26 cellular contexts compared by ENCODE assay signal in the genomic region with DNA sequence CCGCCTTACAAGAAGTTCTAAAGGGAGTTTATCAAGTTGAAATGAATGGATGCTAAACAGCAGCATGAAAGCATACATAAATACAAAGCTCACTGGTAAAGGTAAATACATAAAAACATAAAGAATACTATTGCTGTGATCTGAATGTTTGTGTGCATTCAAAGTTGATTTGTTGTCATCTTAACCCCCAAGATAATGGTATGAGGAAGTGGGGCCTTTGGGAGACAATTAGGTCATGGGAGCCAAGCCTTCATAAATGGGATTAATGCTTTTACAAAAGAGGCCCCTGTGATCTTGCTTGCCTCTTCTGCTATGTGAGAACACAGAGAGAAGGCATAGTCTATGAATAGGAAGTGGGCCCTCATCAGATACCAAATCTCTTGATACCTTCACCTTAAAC.
"Had no signal": no experiment of that assay in that cellular context is flagged by ENCODE, and none has a peak within 500 bp of the region (broad histone marks: within the 10 kb centered on the region; RNA-seq: fewer than 3 reads in every experiment).

No MANE protein-coding gene starts in this region.

- H3K4me1 ChIP-seq: neural progenitor cell, parathyroid adenoma, psoas muscle, right lobe of liver, sigmoid colon, stomach, thyroid gland, tibial nerve, upper lobe of left lung, vagina had no signal

- DNase-seq: occipital lobe; ovary; posterior cingulate gyrus; psoas muscle; right cardiac atrium; right lobe of liver; sigmoid colon; small intestine; stimulated activated CD4-positive, alpha-beta T cell treated with anti-CD3 and anti-CD28 coated beads, Interleukin-15, amount 100 ng/mL, for 24 hours; stimulated activated CD4-positive, alpha-beta T cell treated with anti-CD3 and anti-CD28 coated beads, Interleukin-2, amount 100 ng/mL, for 24 hours; stimulated activated CD4-positive, alpha-beta T cell treated with anti-CD3 and anti-CD28 coated beads, Interleukin-2, amount 100 ng/mL, for 48 hours; stimulated activated CD4-positive, alpha-beta T cell treated with anti-CD3 and anti-CD28 coated beads, Interleukin-4, amount 100 ng/mL, for 24 hours; stimulated activated naive B cell treated with anti-CD40 and anti-IgM and Interleukin-4, amounts not matched to agents 10 μg/mL and 1 μg/mL and 100 μg/mL, for 72 hours; stimulated activated naive CD4-positive, alpha-beta T cell treated with Interleukin-2 at 50 U/mL for 16 hours; stomach; thyroid gland; trophoblast cell; upper lobe of left lung had no signal

- H3K27me3 ChIP-seq: neural progenitor cell, ovary, right lobe of liver, sigmoid colon, stomach, thyroid gland, tibial nerve, upper lobe of left lung, vagina had no signal

- H3K27ac ChIP-seq: neural progenitor cell, ovary, parathyroid adenoma, psoas muscle, right lobe of liver, sigmoid colon, stomach, thoracic aorta, thyroid gland, tibial nerve, upper lobe of left lung, vagina had no signal

- H3K79me2 ChIP-seq: parathyroid adenoma had no signal

- H3K4me2 ChIP-seq: neural progenitor cell had no signal

- H2AFZ ChIP-seq: neural progenitor cell, parathyroid adenoma had no signal

- H3K36me3 ChIP-seq: neural progenitor cell, ovary, right lobe of liver, sigmoid colon, stomach, thoracic aorta, thyroid gland, tibial nerve, upper lobe of left lung, vagina had no signal

- H3K9me3 ChIP-seq: ovary, psoas muscle, right lobe of liver, sigmoid colon, stomach, thoracic aorta, thyroid gland, upper lobe of left lung, vagina had no signal

- FAIRE-seq: small intestine, urothelium cell line had no signal

- H3K4me3 ChIP-seq: neural progenitor cell, ovary, psoas muscle, right lobe of liver, sigmoid colon, stomach, thoracic aorta, thyroid gland, tibial nerve, upper lobe of left lung, vagina had no signal

- H3K9ac ChIP-seq: neural progenitor cell, parathyroid adenoma had no signal

- ATAC-seq: natural killer cell treated with Interleukin-12 subunit alpha and Interleukin-12 subunit beta and Interleukin-15 and Interleukin-18, amount 100 ng/mL, for 72 hours; psoas muscle; right cardiac atrium; right lobe of liver; stimulated activated effector memory CD8-positive, alpha-beta T cell treated with anti-CD3 and anti-CD28 coated beads, Interleukin-12 subunit alpha, Interleukin-12 subunit beta, amount 100 ng/mL, for 72 hours; stimulated activated naive B cell treated with anti-CD40 and anti-IgM and Interleukin-4, amounts not matched to agents 10 μg/mL and 1 μg/mL and 100 μg/mL, for 72 hours had no signal
